ENCODE assay signal across 11 cellular contexts in genomic region chr5:138981606-138982005, GRCh38.
DNase-seq lines count a peak whose midpoint lies in the region; ATAC-seq and TF ChIP-seq lines count a peak whose summit lies in the region.
"Had no signal": no experiment of that assay in that cellular context is flagged by ENCODE, and none has a peak within 500 bp of the region (broad histone marks: within the 10 kb centered on the region; RNA-seq: fewer than 3 reads in every experiment).

No MANE protein-coding gene starts in this region.

- no peak for ATAC-seq in HG02759 (IDR thresholded peaks at IDR 0.05; ENCODE audit: unreplicated experiment)

- no peak for TF ChIP-seq CTCF in cardiac fibroblast (IDR thresholded peaks at IDR 0.05; ENCODE audit: low read depth, low read length)

- H3K4me1 ChIP-seq in skeletal muscle satellite cell (ENCODE audit: control insufficient read depth, insufficient read depth, low read length): peaks cover 17% of the 10 kb centered on the region
- H3K4me1 ChIP-seq: vagina had no signal

- no peak overlapping the region for H3K4me3 ChIP-seq in cardiac fibroblast (replicated peaks in 1 of 2; ENCODE audit: low read depth in 2 of 2, low read length in 2 of 2)
- H3K4me3 ChIP-seq in skeletal muscle satellite cell (ENCODE audit: low read length): no peak overlapping the region
- H3K4me3 ChIP-seq: SK-N-MC, vagina had no signal

- no peaks in the 10 kb centered on the region for H3K27me3 ChIP-seq in skeletal muscle satellite cell (ENCODE audit: control insufficient read depth, insufficient read depth, low read length)
- H3K27me3 ChIP-seq: neutrophil, vagina had no signal

- peak overlapping the region; percentile 9 for H3K4me2 ChIP-seq in skeletal muscle satellite cell (ENCODE audit: low read length)

- H3K36me3 ChIP-seq in skeletal muscle satellite cell (ENCODE audit: insufficient read depth, low read length): no peaks in the 10 kb centered on the region
- H3K36me3 ChIP-seq: neutrophil, vagina had no signal

- no peaks in the 10 kb centered on the region for H3K9me3 ChIP-seq in skeletal muscle satellite cell (replicated peaks; ENCODE audit: low read length)
- H3K9me3 ChIP-seq: neutrophil, vagina had no signal

- H3K9ac ChIP-seq in skeletal muscle satellite cell (ENCODE audit: low read depth, low read length): no peak overlapping the region

- peak; percentile 34 for DNase-seq in Daoy (ENCODE audit: low read depth)
- DNase-seq in OCI-M1 (lab: John Stamatoyannopoulos, UW): peak; percentile 42
- DNase-seq in cardiac fibroblast (ENCODE audit: low read depth in 2 of 2): peak; percentile 32 to 36
- no peak for DNase-seq in NCI-H1417 treated with DMSO at 0.1 percent for 48 hours (lab: John Stamatoyannopoulos, UW)
- DNase-seq in medulla oblongata (ENCODE audit: extremely low spot score): no peak
- DNase-seq: NCI-H345 had no signal

Comparison
In these comparisons a context has a peak if more than half of its experiments do, and no peak if none do; other contexts are left out.
1. DNase-seq: peak in Daoy (single experiment), OCI-M1 (single experiment) and cardiac fibroblast (2 of 2); none in NCI-H1417 treated with DMSO at 0.1 percent for 48 hours (single experiment) and medulla oblongata (single experiment).